20 cellular contexts compared by ENCODE assay signal in the genomic region with DNA sequence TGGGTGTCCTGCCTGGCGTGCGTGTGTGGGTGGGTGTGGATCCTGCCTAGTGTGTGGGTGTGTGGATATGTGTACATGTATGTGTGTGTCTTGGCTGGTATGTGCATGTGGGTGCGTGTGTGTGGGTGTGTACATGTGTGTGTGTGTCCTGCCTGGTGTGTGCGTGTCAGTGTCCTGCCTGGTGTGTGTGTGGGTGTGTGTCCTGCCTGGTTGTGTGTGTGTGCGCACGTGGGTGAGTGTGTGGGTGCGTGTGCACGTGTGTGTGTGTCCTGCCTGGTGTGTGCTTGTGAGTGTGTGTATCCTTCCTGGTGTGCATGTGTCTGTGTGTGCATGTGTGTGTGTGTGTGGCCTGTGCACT.
DNase-seq lines count a peak whose midpoint lies in the region; ATAC-seq, FAIRE-seq and TF ChIP-seq lines count a peak whose summit lies in the region.
"Had no signal": no experiment of that assay in that cellular context is flagged by ENCODE, and none has a peak within 500 bp of the region (broad histone marks: within the 10 kb centered on the region; RNA-seq: fewer than 3 reads in every experiment).

No MANE protein-coding gene starts in this region.

- ATAC-seq in omental fat pad (ENCODE audit: low FRiP score) (no peak), Right ventricle myocardium inferior (no peak)

- no peaks in the 10 kb centered on the region for H3K27me3 Mint-ChIP-seq in neural crest cell (ENCODE audit: low read depth)

- no peaks in the 10 kb centered on the region for H3K36me3 Mint-ChIP-seq in neural crest cell (ENCODE audit: low read depth)

- no peaks in the 10 kb centered on the region for H3K9me3 Mint-ChIP-seq in neural crest cell

- H3K9me3 ChIP-seq in tibial artery = no peaks in the 10 kb centered on the region
- H3K9me3 ChIP-seq: SJSA1 had no signal

- H3K27ac ChIP-seq in C4-2B = peak overlapping the region; percentile 86
- peak overlapping the region; percentile 90 for H3K27ac ChIP-seq in tibial artery
- H3K27ac ChIP-seq: SJSA1 had no signal

- H3K36me3 ChIP-seq in bronchial epithelial cell (ENCODE audit: control insufficient read depth, insufficient read depth, low read length) (no peaks in the 10 kb centered on the region), tibial artery (no peaks in the 10 kb centered on the region)
- H3K36me3 ChIP-seq: SJSA1 had no signal

- H3K4me1 Mint-ChIP-seq in neural crest cell = peaks cover 54% of the 10 kb centered on the region

- H3K27me3 ChIP-seq in bronchial epithelial cell (ENCODE audit: control insufficient read depth, insufficient read depth, low read length) (no peaks in the 10 kb centered on the region), tibial artery (no peaks in the 10 kb centered on the region)
- H3K27me3 ChIP-seq: SJSA1 had no signal

- intact Hi-C loops in tibial artery (cut with DNase I; ENCODE audit: low total_unique reads) = loop anchor here (5.0 kb wide), 1 partner anchor 43 kb away; no protein-coding TSS in a partner anchor
- intact Hi-C loops in Right ventricle myocardium inferior (cut with DNase I) = no loop called here

- no peak overlapping the region for H3K4me3 ChIP-seq in bronchial epithelial cell (ENCODE audit: low read depth, low read length)
- peak overlapping the region in 1 of 2 donors; percentile 20 for H3K4me3 ChIP-seq in tibial artery
- H3K4me3 ChIP-seq: SJSA1 had no signal

- FAIRE-seq in bronchial epithelial cell (lab: Jason Lieb, UNC) = peak; percentile 96
- FAIRE-seq: A204.1, GM12892 had no signal

- DNase-seq in bronchial epithelial cell (ENCODE audit: low read depth) (no peak), neural crest cell (ENCODE audit: low read depth, low spot score) (no peak), tibial artery (no peak), omental fat pad (ENCODE audit: low spot score) (no peak), Right ventricle myocardium inferior (ENCODE audit: missing footprints) (no peak)
- no peak for DNase-seq in activated naive CD4-positive, alpha-beta T cell treated with anti-CD3 and anti-CD28 coated beads, Interleukin-2, amount 50 U/mL, for 16 hours
- DNase-seq: C1 segment of cervical spinal cord, DMS 273 treated with DMSO at 0.1 percent for 48 hours, MV-4-11, NCI-H1417 treated with DMSO at 0.1 percent for 48 hours, NCI-H2029, NCI-H2171 treated with DMSO at 0.1 percent for 48 hours, NCI-H446 treated with DMSO at 0.1 percent for 48 hours, NCI-H748 treated with DMSO at 0.1 percent for 48 hours, OCI-M1, RPMI8226 had no signal

- H3K4me1 ChIP-seq in tibial artery = peaks cover 6 to 100% (median 93%) of the 10 kb centered on the region in 4 donors
- H3K4me1 ChIP-seq: SJSA1 had no signal

- no peak for TF ChIP-seq CTCF in C4-2B (conservative IDR thresholded peaks at IDR 0.05)
- TF ChIP-seq CTCF in bronchial epithelial cell (IDR thresholded peaks at IDR 0.05; ENCODE audit: insufficient read depth, low read length, severe bottlenecking) = no peak
- no peak for TF ChIP-seq CTCF in neural crest cell (conservative IDR thresholded peaks at IDR 0.05)
- TF ChIP-seq CTCF in tibial artery (IDR thresholded peaks at IDR 0.05) = no peak
- no peak for TF ChIP-seq CTCF in omental fat pad (IDR thresholded peaks at IDR 0.05)

- no peak overlapping the region for H3K4me3 Mint-ChIP-seq in neural crest cell

- peak overlapping the region; percentile 64 for H3K27ac Mint-ChIP-seq in neural crest cell (ENCODE audit: unreplicated experiment)
